8 cellular contexts compared by ENCODE assay signal in genomic region chr17:31490991-31491793, GRCh38.
DNase-seq lines count a peak whose midpoint lies in the region; ATAC-seq lines count a peak whose summit lies in the region.

No MANE protein-coding gene starts in this region.

- no peaks in the 10 kb centered on the region for H3K27me3 Mint-ChIP-seq in T-helper 2 cell treated with Interferon-gamma antibody and Interleukin-4, amounts not matched to agents 5 μg/mL and 100 μg/mL, for 36 hours (ENCODE audit: low read depth)
- no peaks in the 10 kb centered on the region for H3K27me3 Mint-ChIP-seq in activated naive CD8-positive, alpha-beta T cell treated with anti-CD3 and anti-CD28 coated beads for 36 hours

- no peaks in the 10 kb centered on the region; the same call in 1 of the 2 replicates for H3K27me3 ChIP-seq in Karpas-422 (ENCODE audit: low read length)

- H3K4me1 ChIP-seq in Karpas-422 (ENCODE audit: low read length), result peaks cover 70% of the 10 kb centered on the region

- no peak for ATAC-seq in GM21825 (IDR thresholded peaks at IDR 0.05; ENCODE audit: unreplicated experiment)
- no peak for ATAC-seq in HG03045 (IDR thresholded peaks at IDR 0.05; ENCODE audit: unreplicated experiment)

- H4K20me1 ChIP-seq in Karpas-422 (ENCODE audit: insufficient read depth, low read depth, low read length), result peaks cover 24% of the 10 kb centered on the region; the same call in 1 of the 2 replicates

- H3K27ac Mint-ChIP-seq in T-helper 2 cell treated with Interferon-gamma antibody and Interleukin-4, amounts not matched to agents 5 μg/mL and 100 μg/mL, for 36 hours, result peak overlapping the region; percentile 72
- H3K27ac Mint-ChIP-seq in activated naive CD8-positive, alpha-beta T cell treated with anti-CD3 and anti-CD28 coated beads for 36 hours, result peak overlapping the region; percentile 61

- H3K9ac ChIP-seq in Karpas-422 (ENCODE audit: low read length), result peak overlapping the region; percentile 25; the same call in 1 of the 2 replicates

- H3K36me3 ChIP-seq in Karpas-422 (ENCODE audit: insufficient read depth, low read length), result no peaks in the 10 kb centered on the region

- no peak overlapping the region for H3K27ac ChIP-seq in Karpas-422 (ENCODE audit: low read length)

- no peaks in the 10 kb centered on the region for H3K9me3 ChIP-seq in Karpas-422 (ENCODE audit: low read length)

- H3K4me3 Mint-ChIP-seq in T-helper 2 cell treated with Interferon-gamma antibody and Interleukin-4, amounts not matched to agents 5 μg/mL and 100 μg/mL, for 36 hours, result peak overlapping the region; percentile 75
- peak overlapping the region; percentile 5 for H3K4me3 Mint-ChIP-seq in activated naive CD8-positive, alpha-beta T cell treated with anti-CD3 and anti-CD28 coated beads for 36 hours

- DNase-seq in T-helper 2 cell treated with Interferon-gamma antibody and Interleukin-4, amounts not matched to agents 5 μg/mL and 100 μg/mL, for 36 hours (ENCODE audit: low spot score), result no peak
- no peak for DNase-seq in T-helper 2 cell
- DNase-seq in Karpas-422, result peak; percentile 84
- no peak for DNase-seq in activated naive CD8-positive, alpha-beta T cell treated with anti-CD3 and anti-CD28 coated beads for 36 hours
- DNase-seq in pons (ENCODE audit: low spot score), result peak; percentile 40
- no peak for DNase-seq in NCI-H2081 (lab: John Stamatoyannopoulos, UW)

- no peaks in the 10 kb centered on the region for H3K79me2 ChIP-seq in Karpas-422 (ENCODE audit: low read length)

- no peak overlapping the region for H3K4me3 ChIP-seq in Karpas-422 (ENCODE audit: low read length)

- H3K4me2 ChIP-seq in Karpas-422 (ENCODE audit: low read depth, low read length, poor library complexity, severe bottlenecking), result peak overlapping the region; percentile 21

- peaks cover 69% of the 10 kb centered on the region for H3K4me1 Mint-ChIP-seq in T-helper 2 cell treated with Interferon-gamma antibody and Interleukin-4, amounts not matched to agents 5 μg/mL and 100 μg/mL, for 36 hours (ENCODE audit: low read depth)
- peaks cover 73% of the 10 kb centered on the region for H3K4me1 Mint-ChIP-seq in activated naive CD8-positive, alpha-beta T cell treated with anti-CD3 and anti-CD28 coated beads for 36 hours

- no peaks in the 10 kb centered on the region for H3K9me2 ChIP-seq in Karpas-422 (replicated peaks; ENCODE audit: insufficient read depth, low read length)

- H3K9me3 Mint-ChIP-seq in T-helper 2 cell treated with Interferon-gamma antibody and Interleukin-4, amounts not matched to agents 5 μg/mL and 100 μg/mL, for 36 hours, result no peaks in the 10 kb centered on the region
- no peaks in the 10 kb centered on the region for H3K9me3 Mint-ChIP-seq in activated naive CD8-positive, alpha-beta T cell treated with anti-CD3 and anti-CD28 coated beads for 36 hours

- no peak overlapping the region for H2AFZ ChIP-seq in Karpas-422 (ENCODE audit: low read length)

- H3K36me3 Mint-ChIP-seq in T-helper 2 cell treated with Interferon-gamma antibody and Interleukin-4, amounts not matched to agents 5 μg/mL and 100 μg/mL, for 36 hours (ENCODE audit: low read depth), result no peaks in the 10 kb centered on the region
- peaks cover 5% of the 10 kb centered on the region for H3K36me3 Mint-ChIP-seq in activated naive CD8-positive, alpha-beta T cell treated with anti-CD3 and anti-CD28 coated beads for 36 hours

Comparison
In these comparisons a context has a peak if more than half of its experiments do, and no peak if none do; other contexts are left out.
1. DNase-seq: peak in Karpas-422 (single experiment) and pons (single experiment); none in T-helper 2 cell treated with Interferon-gamma antibody and Interleukin-4, amounts not matched to agents 5 μg/mL and 100 μg/mL, for 36 hours (single experiment), T-helper 2 cell (0 of 5), activated naive CD8-positive, alpha-beta T cell treated with anti-CD3 and anti-CD28 coated beads for 36 hours (single experiment) and NCI-H2081 (0 of 2).